Comparison of ENCODE assay signal across 16 cellular contexts in genomic region chr5:34863947-34864346, GRCh38. TPM values are rescaled to one million over a fixed set of nuclear protein-coding genes. Genes with fewer than 3 reads are reported as not detected.
DNase-seq lines count a peak whose midpoint lies in the region; ATAC-seq, FAIRE-seq and TF ChIP-seq lines count a peak whose summit lies in the region.
"Had no signal": no experiment of that assay in that cellular context is flagged by ENCODE, and none has a peak within 500 bp of the region (broad histone marks: within the 10 kb centered on the region; RNA-seq: fewer than 3 reads in every experiment).

No MANE protein-coding gene starts in this region.

- peaks cover 37% of the 10 kb centered on the region for H3K4me1 ChIP-seq in HUES6 (ENCODE audit: control insufficient read depth, insufficient read depth, low read length)
- H3K4me1 ChIP-seq in K562 (replicated peaks in 1 of 2; ENCODE audit: control insufficient read depth in 2 of 2, insufficient read depth in 2 of 2, low read length in 2 of 2), result peaks cover 7 to 28% of the 10 kb centered on the region in 2 experiments
- peaks cover 13% of the 10 kb centered on the region for H3K4me1 ChIP-seq in testis
- H3K4me1 ChIP-seq: BE2C had no signal

- TF ChIP-seq RAD21 in K562 (CRISPR knock-in tag; conservative IDR thresholded peaks at IDR 0.05 in 1 of 2, IDR thresholded peaks at IDR 0.05 in 1 of 2), result no peak

- FAIRE-seq in K562 (lab: Jason Lieb, UNC) (no peak), GM12892 (lab: Jason Lieb, UNC) (no peak)
- FAIRE-seq: RCC 7860 had no signal

- CTCF ChIA-PET in K562 (lab: Yijun Ruan, JAX; ENCODE audit: low intra/inter-chr PET ratio), result no interaction called here

- H3K9ac ChIP-seq in HUES6 (ENCODE audit: low read length) (peak overlapping the region; percentile 11), K562 (ENCODE audit: insufficient read depth in 1 of 2, low read depth in 2 of 2, low read length in 2 of 2) (no peak overlapping the region)

- H3K79me2 ChIP-seq in K562 (ENCODE audit: control insufficient read depth, insufficient read depth, low read length), result no peaks in the 10 kb centered on the region

- H3K4me3 ChIP-seq in HUES6 (ENCODE audit: low read depth, low read length) (peak overlapping the region; percentile 30), K562 (no peak overlapping the region), testis (no peak overlapping the region)

- no peak for ATAC-seq in K562
- ATAC-seq in GM21723 (IDR thresholded peaks at IDR 0.05; ENCODE audit: unreplicated experiment), result no peak

- BruUV-seq in K562 (replicated peaks; lab: Mats Ljungman, UMichigan), result no TSS peak

- no peak overlapping the region for H3K4me2 ChIP-seq in K562 (ENCODE audit: insufficient read depth, low read length)

- H3K27me3 ChIP-seq in HUES6 (ENCODE audit: control insufficient read depth, insufficient read depth, low read length) (no peaks in the 10 kb centered on the region), K562 (ENCODE audit: control insufficient read depth in 2 of 2, insufficient read depth in 2 of 2, low read length in 2 of 2) (no peaks in the 10 kb centered on the region), testis (no peaks in the 10 kb centered on the region)
- H3K27me3 ChIP-seq: BE2C had no signal

- POLR2A ChIA-PET in K562 (lab: Yijun Ruan, JAX), result interaction anchor here (0.6 kb wide), 1 partner anchor 101 kb away, joined by 3 read pairs; no protein-coding TSS in a partner anchor

- DNase-seq in K562 (ENCODE audit: extremely low read depth in 1 of 4, low spot score in 3 of 4), result no peak
- peak; percentile 79 for DNase-seq in iPS DF 19.7 (ENCODE audit: low read depth, low spot score)
- no peak for DNase-seq in testis
- DNase-seq in GM12892 (ENCODE audit: insufficient read length), result no peak
- no peak for DNase-seq in COLO668 (lab: John Stamatoyannopoulos, UW; ENCODE audit: unreplicated experiment)
- DNase-seq: BE2C, COR-L47, HCEC 1CT, NCI-H1048, NCI-H146, NCI-H774, SHP77 treated with DMSO at 0.1 percent for 48 hours had no signal

- H2AFZ ChIP-seq in K562 (ENCODE audit: low read depth, low read length), result peak overlapping the region; percentile 32; the same call in 1 of the 2 replicates

- no peaks in the 10 kb centered on the region for H3K36me3 ChIP-seq in HUES6 (ENCODE audit: control insufficient read depth, insufficient read depth, low read length)
- no peaks in the 10 kb centered on the region for H3K36me3 ChIP-seq in K562 (ENCODE audit: control insufficient read depth, insufficient read depth, low read length)
- no peaks in the 10 kb centered on the region for H3K36me3 ChIP-seq in testis (ENCODE audit: low read depth, missing control alignments)
- H3K36me3 ChIP-seq: BE2C had no signal

- intact Hi-C loops in K562 (cut with micrococcal nuclease), result no loop called here
- intact Hi-C loops in testis (cut with DNase I; ENCODE audit: low total_unique reads), result no loop called here

- peak overlapping the region; percentile 52 for H3K27ac ChIP-seq in HUES6 (ENCODE audit: low read depth, low read length)
- H3K27ac ChIP-seq in K562 (ENCODE audit: extremely low read depth, low read depth, low read length), result no peak overlapping the region
- H3K27ac ChIP-seq in testis, result peak overlapping the region; percentile 6 to 74

- H3K9me3 ChIP-seq in HUES6 (ENCODE audit: control insufficient read depth, insufficient read depth, low read depth, low read length) (no peaks in the 10 kb centered on the region), K562 (replicated peaks; ENCODE audit: control insufficient read depth, insufficient read depth, low read depth, low read length) (no peaks in the 10 kb centered on the region), testis (no peaks in the 10 kb centered on the region)
- H3K9me3 ChIP-seq: BE2C had no signal

- H3K9me1 ChIP-seq in K562 (ENCODE audit: control insufficient read depth, insufficient read depth, low read length), result no peaks in the 10 kb centered on the region

- no peak for TF ChIP-seq EP300 in K562 (IDR thresholded peaks at IDR 0.05; ENCODE audit: low read length)

- no peaks in the 10 kb centered on the region for H4K20me1 ChIP-seq in K562 (replicated peaks; ENCODE audit: control insufficient read depth, insufficient read depth, low read length)

- in situ Hi-C loops in K562 (cut with MboI), result no loop called here

- 57% methylated on average over 3 of the region's 3 CpGs for WGBS in K562 (ENCODE audit: insufficient coverage, low coverage, missing lambda C conversion rate)
- WGBS in testis, 2 donors, result 56 to 60% methylated on average over 3 of the region's 3 CpGs

- TF ChIP-seq CTCF in K562 (IDR thresholded peaks at IDR 0.05 in 2 of 3, conservative IDR thresholded peaks at IDR 0.05 in 1 of 3; ENCODE audit: insufficient read depth in 2 of 3, low read depth in 1 of 3, low read length in 3 of 3), result no peak
- TF ChIP-seq CTCF in testis (IDR thresholded peaks at IDR 0.05), result no peak

- TF ChIP-seq POLR2A in K562 (conservative IDR thresholded peaks at IDR 0.05) (no peak), testis (IDR thresholded peaks at IDR 0.05) (no peak), GM12892 (IDR thresholded peaks at IDR 0.05; ENCODE audit: low read depth, low read length) (no peak)

TF ChIP-seq in K562, 482 proteins besides CTCF, POLR2A, EP300 and RAD21 (continues in another document):
- no peak for TF ChIP-seq ZNF175 (CRISPR knock-in tag; IDR thresholded peaks at IDR 0.05; ENCODE audit: low read depth)

RNA-seq across cellular contexts. Expression of gene TTC23L, which starts 25.0 kb away (rescaled TPM):
- total RNA-seq in K562 (2011; cell fraction: chromatin; rRNA removed; ENCODE audit: low replicate concordance), result 0.32 and 0.53 TPM in 2 replicates
- 0.13 TPM in 1 of 2 replicates, not detected in the other for total RNA-seq in K562 (2011; cell fraction: nucleolus; rRNA removed)
- 0.15 and 0.23 TPM in 2 replicates for total RNA-seq in K562 (2011; cell fraction: nucleoplasm; rRNA removed)
- total RNA-seq in K562 (2014; rRNA removed), result not detected in 2 replicates
- 0.07 TPM in 1 of 2 replicates, not detected in the other for total RNA-seq in K562 (2014; rRNA removed; fragmentation: Illumina TruSeq; extraction: Trizol)
- 0.04 and 0.15 TPM in 2 replicates for total RNA-seq in K562 (2015; rRNA removed; fragmentation: Illumina TruSeq; extraction: Trizol)
- 0.11 and 0.27 TPM in 2 replicates for total RNA-seq in K562 (2021)
- 0.14 and 0.39 TPM in 2 replicates for polyA plus RNA-seq in K562 (2011; rRNA removed)
- polyA plus RNA-seq in K562 (2011; cell fraction: cytosol; rRNA removed), result 0.03 TPM in 2 replicates
- polyA plus RNA-seq in K562 (2011; cell fraction: nucleus; rRNA removed), result 0.36 and 0.60 TPM in 2 replicates
- polyA plus RNA-seq in K562 (2012), result 0.18 and 0.32 TPM in 2 replicates
- 0.15 and 0.18 TPM in 2 replicates for polyA plus RNA-seq in K562 (2014; fragmentation: Illumina TruSeq; extraction: Trizol)
- under 1 TPM in 1 of 2 experiments, not detected in 1; 0.32 TPM for polyA plus RNA-seq in K562 (2014; fragmentation: Nextera tagmentation; extraction: Ambion mirVana)
- 0.03 and 0.19 TPM in 2 replicates for polyA plus RNA-seq in K562 (2014; rRNA removed)
- 0.21 TPM in 1 of 2 replicates, not detected in the other for polyA minus RNA-seq in K562 (2011; rRNA and poly(A)+ RNA removed)
- not detected in 2 replicates for polyA minus RNA-seq in K562 (2011; cell fraction: cytosol; rRNA and poly(A)+ RNA removed)
- 0.13 TPM in 1 of 2 replicates, not detected in the other for polyA minus RNA-seq in K562 (2011; cell fraction: nucleus; rRNA and poly(A)+ RNA removed)
- total RNA-seq in testis, result 10 to 100 TPM; 16.9 to 28.2 TPM
- 60.6 TPM for polyA plus RNA-seq in testis (ENCODE audit: insufficient read depth, low read depth, low replicate concordance)
- not detected for polyA plus RNA-seq in GM12892 (2012; ENCODE audit: missing spikeins)
- total RNA-seq: M059J had no signal

RNA-seq across cellular contexts. Expression of gene RAD1, which starts 51.4 kb away (rescaled TPM):
- total RNA-seq in K562 (2011; cell fraction: chromatin; rRNA removed; ENCODE audit: low replicate concordance), result 75.3 and 78.4 TPM in 2 replicates
- 50.4 and 59.2 TPM in 2 replicates for total RNA-seq in K562 (2011; cell fraction: nucleolus; rRNA removed)
- total RNA-seq in K562 (2011; cell fraction: nucleoplasm; rRNA removed), result 51.7 and 52.6 TPM in 2 replicates
- total RNA-seq in K562 (2014; rRNA removed) (52.9 and 62.7 TPM in 2 replicates), K562 (2014; rRNA removed; fragmentation: Illumina TruSeq; extraction: Trizol) (59.4 and 60.9 TPM in 2 replicates), K562 (2015; rRNA removed; fragmentation: Illumina TruSeq; extraction: Trizol) (52.4 and 60.8 TPM in 2 replicates), K562 (2021) (54.1 and 54.9 TPM in 2 replicates), testis (10 to 100 TPM; 45.5 to 45.7 TPM)
- polyA plus RNA-seq in K562 (2011; rRNA removed) (52.1 and 78.1 TPM in 2 replicates), K562 (2014; fragmentation: Illumina TruSeq; extraction: Trizol) (44.5 and 54.9 TPM in 2 replicates), K562 (2014; fragmentation: Nextera tagmentation; extraction: Ambion mirVana) (100 to 1,000 TPM; 120 to 148 TPM), K562 (2014; rRNA removed) (54.4 and 69.3 TPM in 2 replicates), testis (ENCODE audit: insufficient read depth, low read depth, low replicate concordance) (41.4 TPM)
- 22.0 and 25.7 TPM in 2 replicates for polyA plus RNA-seq in K562 (2011; cell fraction: cytosol; rRNA removed)
- 28.3 and 30.4 TPM in 2 replicates for polyA plus RNA-seq in K562 (2011; cell fraction: nucleus; rRNA removed)
- polyA plus RNA-seq in K562 (2012), result 33.4 and 56.4 TPM in 2 replicates
- polyA minus RNA-seq in K562 (2011; rRNA and poly(A)+ RNA removed), result 59.4 and 68.8 TPM in 2 replicates
- 30.7 and 38.0 TPM in 2 replicates for polyA minus RNA-seq in K562 (2011; cell fraction: cytosol; rRNA and poly(A)+ RNA removed)
- 52.6 and 58.6 TPM in 2 replicates for polyA minus RNA-seq in K562 (2011; cell fraction: nucleus; rRNA and poly(A)+ RNA removed)
- polyA plus RNA-seq in GM12892 (2012; ENCODE audit: missing spikeins), result 26.4 TPM

RNA-seq across cellular contexts. Expression of gene BRIX1, which starts 51.6 kb away (rescaled TPM):
- total RNA-seq in K562 (2011; cell fraction: chromatin; rRNA removed; ENCODE audit: low replicate concordance), result 40.7 and 142 TPM in 2 replicates
- total RNA-seq in K562 (2011; cell fraction: nucleolus; rRNA removed), result 26.7 and 34.7 TPM in 2 replicates
- total RNA-seq in K562 (2011; cell fraction: nucleoplasm; rRNA removed), result 60.4 and 72.4 TPM in 2 replicates
- total RNA-seq in K562 (2014; rRNA removed) (118 and 119 TPM in 2 replicates), K562 (2014; rRNA removed; fragmentation: Illumina TruSeq; extraction: Trizol) (159 and 166 TPM in 2 replicates), K562 (2015; rRNA removed; fragmentation: Illumina TruSeq; extraction: Trizol) (156 and 169 TPM in 2 replicates), K562 (2021) (115 and 119 TPM in 2 replicates), testis (10 to 100 TPM; 23.2 to 25.0 TPM)
- polyA plus RNA-seq in K562 (2011; rRNA removed) (112 and 161 TPM in 2 replicates), K562 (2014; fragmentation: Illumina TruSeq; extraction: Trizol) (142 and 193 TPM in 2 replicates), K562 (2014; fragmentation: Nextera tagmentation; extraction: Ambion mirVana) (100 to 1,000 TPM; 125 to 157 TPM), K562 (2014; rRNA removed) (161 and 170 TPM in 2 replicates), testis (ENCODE audit: insufficient read depth, low read depth, low replicate concordance) (18.4 TPM)
- 17.1 and 48.8 TPM in 2 replicates for polyA plus RNA-seq in K562 (2011; cell fraction: cytosol; rRNA removed)
- 26.1 and 46.6 TPM in 2 replicates for polyA plus RNA-seq in K562 (2011; cell fraction: nucleus; rRNA removed)
- polyA plus RNA-seq in K562 (2012), result 59.1 and 82.5 TPM in 2 replicates
- polyA minus RNA-seq in K562 (2011; rRNA and poly(A)+ RNA removed), result 104 and 106 TPM in 2 replicates
- 40.9 and 62.6 TPM in 2 replicates for polyA minus RNA-seq in K562 (2011; cell fraction: cytosol; rRNA and poly(A)+ RNA removed)
- 34.1 and 61.0 TPM in 2 replicates for polyA minus RNA-seq in K562 (2011; cell fraction: nucleus; rRNA and poly(A)+ RNA removed)
- 51.0 TPM for polyA plus RNA-seq in GM12892 (2012; ENCODE audit: missing spikeins)

Comparison
In these comparisons a context has a peak if more than half of its experiments do, and no peak if none do; other contexts are left out.
1. RNA of gene TTC23L, which starts 25.0 kb away (total RNA-seq): 16.9 to 28.2 TPM in testis; 0.04 to 0.53 TPM in K562; every median in the first group is over 10 times any median in the second.